ENCODE assay signal across 2 cellular contexts in genomic region chr19:12915860-12916259, GRCh38.
A peak's percentile ranks its signal among the peaks of the same experiment; 100 is the strongest.
TF ChIP-seq lines count a peak whose summit lies in the region.

No MANE protein-coding gene starts in this region.

TF ChIP-seq in HEK293T, 16 proteins besides CTCF, POLR2A, EP300 and RAD21:
- TF ChIP-seq PKNOX1 (IDR thresholded peaks at IDR 0.05) = 0 out of 2 replicates have a peak, but pooled peaks have one; percentile 28
TF ChIP-seq in HEK293T: peak in this region for 1; not testable (repeated sequence) for 15.

TF ChIP-seq in K562, 482 proteins besides CTCF, POLR2A, EP300 and RAD21:
- peak; percentile 23; the same call in 1 of the 2 replicates for TF ChIP-seq PKNOX1 (IDR thresholded peaks at IDR 0.05)
- peak; percentile 51 for TF ChIP-seq MAFG (tag; conservative IDR thresholded peaks at IDR 0.05)
- peak; percentile 54; the same call in 1 of the 2 replicates for TF ChIP-seq C11orf30 (IDR thresholded peaks at IDR 0.05; ENCODE audit: low read depth)
- peak; percentile 86 for TF ChIP-seq ZNF316 (IDR thresholded peaks at IDR 0.05)
